Comparison of ENCODE assay signal across 33 cellular contexts in genomic region chr1:155034318-155035208, GRCh38. TPM values are rescaled to one million over a fixed set of nuclear protein-coding genes. Genes with fewer than 3 reads are reported as not detected.
"Had no signal": no experiment of that assay in that cellular context is flagged by ENCODE, and none has a peak within 500 bp of the region (broad histone marks: within the 10 kb centered on the region; RNA-seq: fewer than 3 reads in every experiment).

No MANE protein-coding gene starts in this region.

- H3K36me3 ChIP-seq: brain microvascular endothelial cell, esophagus muscularis mucosa, heart right ventricle, left ventricle myocardium inferior, pancreas, stomach, thyroid gland, upper lobe of right lung had no signal

- H3K4me3 Mint-ChIP-seq: activated naive CD4-positive, alpha-beta T cell treated with anti-CD3 and anti-CD28 coated beads, Interleukin-2, amount 10 ng/mL, durations not matched to agents 7 days and 5 days; nephron; stimulated activated naive B cell treated with anti-CD40 and anti-IgM and Interleukin-4, amounts not matched to agents 10 μg/mL and 1 μg/mL and 100 μg/mL, for 72 hours; T-helper 1 cell treated with Interleukin-12 subunit alpha and Interleukin-12 subunit beta and Interleukin-4 antibody, amounts not matched to agents 30 μg/mL and 1 μg/mL, for 36 hours had no signal

- H3K4me1 Mint-ChIP-seq: nephron; stimulated activated naive B cell treated with anti-CD40 and anti-IgM and Interleukin-4, amounts not matched to agents 10 μg/mL and 1 μg/mL and 100 μg/mL, for 72 hours had no signal

- H3K27ac Mint-ChIP-seq: activated naive CD4-positive, alpha-beta T cell treated with anti-CD3 and anti-CD28 coated beads, Interleukin-2, amount 10 ng/mL, durations not matched to agents 7 days and 5 days; nephron; stimulated activated naive B cell treated with anti-CD40 and anti-IgM and Interleukin-4, amounts not matched to agents 10 μg/mL and 1 μg/mL and 100 μg/mL, for 72 hours; T-helper 1 cell treated with Interleukin-12 subunit alpha and Interleukin-12 subunit beta and Interleukin-4 antibody, amounts not matched to agents 30 μg/mL and 1 μg/mL, for 36 hours had no signal

- H3K9me3 ChIP-seq: esophagus muscularis mucosa, heart right ventricle, left ventricle myocardium inferior, pancreas, psoas muscle, stomach, thyroid gland, upper lobe of right lung had no signal

- DNase-seq: activated CD4-positive, alpha-beta T cell treated with anti-CD3 and anti-CD28 coated beads for 48 hours; activated CD4-positive, alpha-beta T cell treated with anti-CD3 and anti-CD28 coated beads, Interleukin-2, amount 50 U/mL, for 48 hours; activated CD8-positive, alpha-beta memory T cell treated with anti-CD3 and anti-CD28 coated beads for 24 hours; activated effector memory CD4-positive, alpha-beta T cell treated with Interleukin-2 at 50 U/mL for 16 hours; activated naive CD4-positive, alpha-beta T cell treated with anti-CD3 and anti-CD28 coated beads, Interleukin-2, amount 10 ng/mL, durations not matched to agents 7 days and 5 days; amniotic stem cell; brain microvascular endothelial cell; caudate nucleus; foreskin melanocyte; heart right ventricle; left ventricle myocardium inferior; nucleus accumbens; pancreas; psoas muscle; stimulated activated CD4-positive, alpha-beta T cell treated with anti-CD3 and anti-CD28 coated beads, Interleukin-1b, Interleukin-23, amount 100 ng/mL, for 48 hours; stimulated activated CD4-positive, alpha-beta T cell treated with anti-CD3 and anti-CD28 coated beads, Interleukin-4, amount 100 ng/mL, for 4 hours; stimulated activated CD8-positive, alpha-beta memory T cell treated with anti-CD3 and anti-CD28 coated beads, Interleukin-4, amount 100 ng/mL, for 48 hours; stimulated activated naive B cell treated with anti-CD40 and anti-IgM and Interleukin-4, amounts not matched to agents 10 μg/mL and 1 μg/mL and 100 μg/mL, for 72 hours; stomach; SW 1271; T-helper 9 cell; thyroid gland; upper lobe of right lung had no signal

- H3K9me3 Mint-ChIP-seq: activated naive CD4-positive, alpha-beta T cell treated with anti-CD3 and anti-CD28 coated beads, Interleukin-2, amount 10 ng/mL, durations not matched to agents 7 days and 5 days; nephron; stimulated activated naive B cell treated with anti-CD40 and anti-IgM and Interleukin-4, amounts not matched to agents 10 μg/mL and 1 μg/mL and 100 μg/mL, for 72 hours; T-helper 1 cell treated with Interleukin-12 subunit alpha and Interleukin-12 subunit beta and Interleukin-4 antibody, amounts not matched to agents 30 μg/mL and 1 μg/mL, for 36 hours had no signal

- ATAC-seq: heart right ventricle; pancreas; psoas muscle; stimulated activated naive B cell treated with anti-CD40 and anti-IgM and Interleukin-4, amounts not matched to agents 10 μg/mL and 1 μg/mL and 100 μg/mL, for 72 hours; upper lobe of right lung had no signal

- H3K4me1 ChIP-seq: pancreas, psoas muscle had no signal

- H3K27me3 ChIP-seq: esophagus muscularis mucosa, heart right ventricle, pancreas, stomach, thyroid gland, upper lobe of right lung had no signal

- H3K4me2 ChIP-seq: smooth muscle cell had no signal

- H3K36me3 Mint-ChIP-seq: activated naive CD4-positive, alpha-beta T cell treated with anti-CD3 and anti-CD28 coated beads, Interleukin-2, amount 10 ng/mL, durations not matched to agents 7 days and 5 days; stimulated activated naive B cell treated with anti-CD40 and anti-IgM and Interleukin-4, amounts not matched to agents 10 μg/mL and 1 μg/mL and 100 μg/mL, for 72 hours had no signal

- H3K4me3 ChIP-seq: esophagus muscularis mucosa, heart right ventricle, left ventricle myocardium inferior, lung, pancreas, psoas muscle, smooth muscle cell, stomach, thyroid gland, upper lobe of right lung had no signal

- H3K27ac ChIP-seq: brain microvascular endothelial cell, esophagus muscularis mucosa, heart right ventricle, left ventricle myocardium inferior, pancreas, psoas muscle, stomach, thyroid gland, upper lobe of right lung, VCaP had no signal

- FAIRE-seq: astrocyte, pancreas, TTC549 had no signal

RNA-seq across cellular contexts. Expression of gene DCST1, which starts 0.9 kb away (rescaled TPM):
- total RNA-seq: astrocyte, glomerular endothelial cell, heart right ventricle, left ventricle myocardium inferior, mucosa of gallbladder, smooth muscle cell, upper lobe of right lung had no signal
- polyA plus RNA-seq: pancreas, psoas muscle, smooth muscle cell had no signal

RNA-seq across cellular contexts. Expression of gene DCST2, which starts 1.0 kb away (rescaled TPM):
- total RNA-seq: left ventricle myocardium inferior, smooth muscle cell had no signal
